ENCODE assay signal across 8 cellular contexts in the genomic region with DNA sequence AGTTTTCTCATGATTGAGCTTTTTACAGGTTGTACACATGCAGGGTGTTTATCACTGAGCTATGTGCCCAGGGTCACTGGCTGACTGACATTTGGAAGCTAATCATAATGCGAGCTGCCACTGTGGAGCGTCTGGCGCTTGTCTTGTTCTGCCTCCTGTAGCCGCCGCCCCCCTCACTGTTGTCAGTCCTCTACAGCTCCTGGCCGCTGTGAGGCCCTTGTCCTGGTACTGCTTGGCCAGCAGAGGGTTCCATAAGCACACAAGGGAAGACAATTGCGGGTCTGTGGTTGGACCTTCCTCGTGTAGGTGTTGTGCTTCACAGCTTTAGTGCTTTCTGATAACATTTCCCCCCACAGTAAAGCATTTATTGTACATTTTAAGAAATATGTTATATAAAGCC.
DNase-seq lines count a peak whose midpoint lies in the region; ATAC-seq, FAIRE-seq and TF ChIP-seq lines count a peak whose summit lies in the region.

No MANE protein-coding gene starts in this region.

- intact Hi-C loops in kidney (cut with DNase I) = no loop called here

- no peak for FAIRE-seq in kidney (lab: Jason Lieb, UNC)

- TF ChIP-seq CTCF in AG09309 (IDR thresholded peaks at IDR 0.05; ENCODE audit: control insufficient read depth, insufficient read depth, low read depth, low read length, missing control alignments) (peak; percentile 49), LNCAP (IDR thresholded peaks at IDR 0.05) (peak; percentile 14; the same call in 1 of the 2 replicates), brain (conservative IDR thresholded peaks at IDR 0.05) (peak; percentile 59 to 75), kidney (IDR thresholded peaks at IDR 0.05; ENCODE audit: borderline replicate concordance, extremely low read depth, insufficient read depth) (peak; percentile 23)

- H3K4me1 ChIP-seq in kidney (ENCODE audit: control insufficient read depth in 1 of 2, insufficient read depth in 1 of 2, low read depth in 1 of 2, low read length in 2 of 2) = no peaks in the 10 kb centered on the region

- H3K4me1 Mint-ChIP-seq in brain = peaks cover 18% of the 10 kb centered on the region

- H3K36me3 Mint-ChIP-seq in brain = peaks cover 74% of the 10 kb centered on the region

- peaks cover 3 to 14% (median 9%) of the 10 kb centered on the region in 5 experiments for H3K9me3 Mint-ChIP-seq in brain

- H3K27ac ChIP-seq in kidney (ENCODE audit: low read depth in 2 of 2, low read length in 2 of 2) = no peak overlapping the region

- ATAC-seq in GM19351 (IDR thresholded peaks at IDR 0.05; ENCODE audit: unreplicated experiment) = no peak
- ATAC-seq in GM21825 (IDR thresholded peaks at IDR 0.05; ENCODE audit: unreplicated experiment) = no peak
- no peak for ATAC-seq in HG03097 (IDR thresholded peaks at IDR 0.05; ENCODE audit: low FRiP score, unreplicated experiment)

- H3K4me3 Mint-ChIP-seq in brain = no peak overlapping the region

- peaks cover 0 to 6% of the 10 kb centered on the region in 2 donors for H3K36me3 ChIP-seq in kidney (ENCODE audit: control insufficient read depth in 1 of 2, insufficient read depth in 2 of 2, low read length in 2 of 2)

- no peak overlapping the region for H3K9ac ChIP-seq in kidney (ENCODE audit: low read length in 2 of 2)

- peak overlapping the region in 4 of 5 experiments; percentile 19 to 86 (median 68) for H3K27ac Mint-ChIP-seq in brain

- no peaks in the 10 kb centered on the region for H3K27me3 Mint-ChIP-seq in brain

- H3K4me3 ChIP-seq in AG09309 (ENCODE audit: control insufficient read depth, low read depth, low read length) (no peak overlapping the region), kidney (ENCODE audit: low read length in 2 of 2) (no peak overlapping the region)

- no peaks in the 10 kb centered on the region for H3K9me3 ChIP-seq in kidney (ENCODE audit: control insufficient read depth in 1 of 2, low read length in 2 of 2)

- DNase-seq in AG09309 (ENCODE audit: low read depth) (no peak), kidney (peak; percentile 74), NCI-H1694 treated with DMSO at 0.1 percent for 48 hours (lab: John Stamatoyannopoulos, UW) (no peak)

Comparison
In these comparisons a context has a peak if more than half of its experiments do, and no peak if none do; other contexts are left out.
1. CTCF ChIP-seq: peak in every context shown above with its lines; median percentile 67 in brain; 49 in AG09309; 23 in kidney; 14 in LNCAP.